ENCODE assay signal across 1 cellular context in the genomic region with DNA sequence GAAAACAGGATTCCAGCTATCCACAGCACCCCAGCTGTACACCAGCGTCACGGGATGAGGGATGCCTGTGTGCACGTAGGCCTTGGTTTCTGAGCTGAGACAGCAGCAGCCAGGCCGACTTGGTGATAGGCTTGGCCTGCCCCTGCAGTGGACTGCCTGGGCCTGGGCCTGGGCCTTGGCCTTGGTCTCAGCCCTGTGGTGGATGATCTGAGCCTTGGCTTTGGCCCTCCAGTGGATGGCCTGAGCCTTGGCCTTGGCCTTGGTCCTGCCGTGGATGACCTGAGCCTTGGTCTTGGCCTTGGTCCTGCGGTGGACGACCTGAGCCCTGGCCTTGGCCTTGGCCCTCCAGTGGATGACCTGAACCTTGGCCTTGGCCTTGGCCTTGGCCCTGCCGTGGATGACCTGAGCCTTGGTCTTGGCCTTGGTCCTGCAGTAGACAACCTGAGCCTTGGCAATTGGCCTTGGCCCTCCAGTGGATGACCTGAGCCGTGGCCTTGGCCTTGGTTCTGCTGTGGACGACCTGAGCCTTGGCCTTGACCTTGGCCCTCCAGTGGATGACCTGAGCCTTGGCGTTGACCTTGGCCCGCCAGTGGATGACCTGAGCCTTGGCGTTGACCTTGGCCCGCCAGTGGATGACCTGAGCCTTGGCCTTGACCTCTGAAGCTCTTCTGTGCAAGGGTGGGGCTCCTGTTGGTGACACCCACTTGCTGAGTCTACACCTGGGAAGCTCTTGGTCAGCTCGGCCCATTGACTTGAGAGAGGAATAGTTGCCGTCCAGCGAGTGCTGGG.
TF ChIP-seq lines count a peak whose summit lies in the region.

No MANE protein-coding gene starts in this region.

TF ChIP-seq in K562, 482 proteins besides CTCF, POLR2A, EP300 and RAD21 (continued from another document):
- TF ChIP-seq, protein P1, sequence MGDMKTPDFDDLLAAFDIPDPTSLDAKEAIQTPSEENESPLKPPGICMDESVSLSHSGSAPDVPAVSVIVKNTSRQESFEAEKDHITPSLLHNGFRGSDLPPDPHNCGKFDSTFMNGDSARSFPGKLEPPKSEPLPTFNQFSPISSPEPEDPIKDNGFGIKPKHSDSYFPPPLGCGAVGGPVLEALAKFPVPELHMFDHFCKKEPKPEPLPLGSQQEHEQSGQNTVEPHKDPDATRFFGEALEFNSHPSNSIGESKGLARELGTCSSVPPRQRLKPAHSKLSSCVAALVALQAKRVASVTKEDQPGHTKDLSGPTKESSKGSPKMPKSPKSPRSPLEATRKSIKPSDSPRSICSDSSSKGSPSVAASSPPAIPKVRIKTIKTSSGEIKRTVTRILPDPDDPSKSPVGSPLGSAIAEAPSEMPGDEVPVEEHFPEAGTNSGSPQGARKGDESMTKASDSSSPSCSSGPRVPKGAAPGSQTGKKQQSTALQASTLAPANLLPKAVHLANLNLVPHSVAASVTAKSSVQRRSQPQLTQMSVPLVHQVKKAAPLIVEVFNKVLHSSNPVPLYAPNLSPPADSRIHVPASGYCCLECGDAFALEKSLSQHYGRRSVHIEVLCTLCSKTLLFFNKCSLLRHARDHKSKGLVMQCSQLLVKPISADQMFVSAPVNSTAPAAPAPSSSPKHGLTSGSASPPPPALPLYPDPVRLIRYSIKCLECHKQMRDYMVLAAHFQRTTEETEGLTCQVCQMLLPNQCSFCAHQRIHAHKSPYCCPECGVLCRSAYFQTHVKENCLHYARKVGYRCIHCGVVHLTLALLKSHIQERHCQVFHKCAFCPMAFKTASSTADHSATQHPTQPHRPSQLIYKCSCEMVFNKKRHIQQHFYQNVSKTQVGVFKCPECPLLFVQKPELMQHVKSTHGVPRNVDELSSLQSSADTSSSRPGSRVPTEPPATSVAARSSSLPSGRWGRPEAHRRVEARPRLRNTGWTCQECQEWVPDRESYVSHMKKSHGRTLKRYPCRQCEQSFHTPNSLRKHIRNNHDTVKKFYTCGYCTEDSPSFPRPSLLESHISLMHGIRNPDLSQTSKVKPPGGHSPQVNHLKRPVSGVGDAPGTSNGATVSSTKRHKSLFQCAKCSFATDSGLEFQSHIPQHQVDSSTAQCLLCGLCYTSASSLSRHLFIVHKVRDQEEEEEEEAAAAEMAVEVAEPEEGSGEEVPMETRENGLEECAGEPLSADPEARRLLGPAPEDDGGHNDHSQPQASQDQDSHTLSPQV (IDR thresholded peaks at IDR 0.05): 0 out of 2 replicates have a peak, but pooled peaks have one; percentile 19
- no peak for TF ChIP-seq MTF1 (CRISPR knock-in tag; IDR thresholded peaks at IDR 0.05; ENCODE audit: borderline replicate concordance)
- peak; percentile 70; the same call in 1 of the 2 replicates for TF ChIP-seq SMAD4 (CRISPR knock-in tag; conservative IDR thresholded peaks at IDR 0.05)
- TF ChIP-seq ZNF224 (CRISPR knock-in tag; IDR thresholded peaks at IDR 0.05): no peak
- TF ChIP-seq, protein P2, sequence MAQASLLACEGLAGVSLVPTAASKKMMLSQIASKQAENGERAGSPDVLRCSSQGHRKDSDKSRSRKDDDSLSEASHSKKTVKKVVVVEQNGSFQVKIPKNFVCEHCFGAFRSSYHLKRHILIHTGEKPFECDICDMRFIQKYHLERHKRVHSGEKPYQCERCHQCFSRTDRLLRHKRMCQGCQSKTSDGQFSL (CRISPR knock-in tag; IDR thresholded peaks at IDR 0.05): 0 out of 2 replicates have a peak, but pooled peaks have one; percentile 34
- TF ChIP-seq, protein P2 (tag; IDR thresholded peaks at IDR 0.05): no peak
- peak; percentile 76 for TF ChIP-seq NR2C1 (IDR thresholded peaks at IDR 0.05)
- peak; percentile 89 for TF ChIP-seq NR2C1 (tag; IDR thresholded peaks at IDR 0.05)
- TF ChIP-seq, protein P3, sequence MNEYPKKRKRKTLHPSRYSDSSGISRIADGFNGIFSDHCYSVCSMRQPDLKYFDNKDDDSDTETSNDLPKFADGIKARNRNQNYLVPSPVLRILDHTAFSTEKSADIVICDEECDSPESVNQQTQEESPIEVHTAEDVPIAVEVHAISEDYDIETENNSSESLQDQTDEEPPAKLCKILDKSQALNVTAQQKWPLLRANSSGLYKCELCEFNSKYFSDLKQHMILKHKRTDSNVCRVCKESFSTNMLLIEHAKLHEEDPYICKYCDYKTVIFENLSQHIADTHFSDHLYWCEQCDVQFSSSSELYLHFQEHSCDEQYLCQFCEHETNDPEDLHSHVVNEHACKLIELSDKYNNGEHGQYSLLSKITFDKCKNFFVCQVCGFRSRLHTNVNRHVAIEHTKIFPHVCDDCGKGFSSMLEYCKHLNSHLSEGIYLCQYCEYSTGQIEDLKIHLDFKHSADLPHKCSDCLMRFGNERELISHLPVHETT (CRISPR knock-in tag; conservative IDR thresholded peaks at IDR 0.05 in 1 of 2, IDR thresholded peaks at IDR 0.05 in 1 of 2): 0 out of 4 replicates have a peak, but pooled peaks of 1 of the 2 experiments have one; percentile 13
- TF ChIP-seq FOSL1 (tag; conservative IDR thresholded peaks at IDR 0.05): peak; percentile 13; the same call in 1 of the 2 replicates
- 0 out of 2 replicates have a peak, but pooled peaks have one; percentile 21 for TF ChIP-seq ZNF644 (tag; IDR thresholded peaks at IDR 0.05; ENCODE audit: low read depth)
- TF ChIP-seq, protein P4, sequence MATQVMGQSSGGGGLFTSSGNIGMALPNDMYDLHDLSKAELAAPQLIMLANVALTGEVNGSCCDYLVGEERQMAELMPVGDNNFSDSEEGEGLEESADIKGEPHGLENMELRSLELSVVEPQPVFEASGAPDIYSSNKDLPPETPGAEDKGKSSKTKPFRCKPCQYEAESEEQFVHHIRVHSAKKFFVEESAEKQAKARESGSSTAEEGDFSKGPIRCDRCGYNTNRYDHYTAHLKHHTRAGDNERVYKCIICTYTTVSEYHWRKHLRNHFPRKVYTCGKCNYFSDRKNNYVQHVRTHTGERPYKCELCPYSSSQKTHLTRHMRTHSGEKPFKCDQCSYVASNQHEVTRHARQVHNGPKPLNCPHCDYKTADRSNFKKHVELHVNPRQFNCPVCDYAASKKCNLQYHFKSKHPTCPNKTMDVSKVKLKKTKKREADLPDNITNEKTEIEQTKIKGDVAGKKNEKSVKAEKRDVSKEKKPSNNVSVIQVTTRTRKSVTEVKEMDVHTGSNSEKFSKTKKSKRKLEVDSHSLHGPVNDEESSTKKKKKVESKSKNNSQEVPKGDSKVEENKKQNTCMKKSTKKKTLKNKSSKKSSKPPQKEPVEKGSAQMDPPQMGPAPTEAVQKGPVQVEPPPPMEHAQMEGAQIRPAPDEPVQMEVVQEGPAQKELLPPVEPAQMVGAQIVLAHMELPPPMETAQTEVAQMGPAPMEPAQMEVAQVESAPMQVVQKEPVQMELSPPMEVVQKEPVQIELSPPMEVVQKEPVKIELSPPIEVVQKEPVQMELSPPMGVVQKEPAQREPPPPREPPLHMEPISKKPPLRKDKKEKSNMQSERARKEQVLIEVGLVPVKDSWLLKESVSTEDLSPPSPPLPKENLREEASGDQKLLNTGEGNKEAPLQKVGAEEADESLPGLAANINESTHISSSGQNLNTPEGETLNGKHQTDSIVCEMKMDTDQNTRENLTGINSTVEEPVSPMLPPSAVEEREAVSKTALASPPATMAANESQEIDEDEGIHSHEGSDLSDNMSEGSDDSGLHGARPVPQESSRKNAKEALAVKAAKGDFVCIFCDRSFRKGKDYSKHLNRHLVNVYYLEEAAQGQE (CRISPR knock-in tag; IDR thresholded peaks at IDR 0.05; ENCODE audit: low read depth): no peak
- peak; percentile 83 for TF ChIP-seq EHMT2 (IDR thresholded peaks at IDR 0.05)
- TF ChIP-seq NR2C2 (CRISPR knock-in tag; IDR thresholded peaks at IDR 0.05): no peak
- TF ChIP-seq NR2C2 (tag; IDR thresholded peaks at IDR 0.05): peak; percentile 81
- TF ChIP-seq, protein P5, sequence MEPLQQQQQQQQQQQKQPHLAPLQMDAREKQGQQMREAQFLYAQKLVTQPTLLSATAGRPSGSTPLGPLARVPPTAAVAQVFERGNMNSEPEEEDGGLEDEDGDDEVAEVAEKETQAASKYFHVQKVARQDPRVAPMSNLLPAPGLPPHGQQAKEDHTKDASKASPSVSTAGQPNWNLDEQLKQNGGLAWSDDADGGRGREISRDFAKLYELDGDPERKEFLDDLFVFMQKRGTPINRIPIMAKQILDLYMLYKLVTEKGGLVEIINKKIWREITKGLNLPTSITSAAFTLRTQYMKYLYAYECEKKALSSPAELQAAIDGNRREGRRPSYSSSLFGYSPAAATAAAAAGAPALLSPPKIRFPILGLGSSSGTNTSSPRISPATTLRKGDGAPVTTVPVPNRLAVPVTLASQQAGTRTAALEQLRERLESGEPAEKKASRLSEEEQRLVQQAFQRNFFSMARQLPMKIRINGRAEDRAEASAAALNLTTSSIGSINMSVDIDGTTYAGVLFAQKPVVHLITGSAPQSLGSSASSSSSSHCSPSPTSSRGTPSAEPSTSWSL (CRISPR knock-in tag; IDR thresholded peaks at IDR 0.05; ENCODE audit: borderline replicate concordance): no peak
- TF ChIP-seq, protein P6, sequence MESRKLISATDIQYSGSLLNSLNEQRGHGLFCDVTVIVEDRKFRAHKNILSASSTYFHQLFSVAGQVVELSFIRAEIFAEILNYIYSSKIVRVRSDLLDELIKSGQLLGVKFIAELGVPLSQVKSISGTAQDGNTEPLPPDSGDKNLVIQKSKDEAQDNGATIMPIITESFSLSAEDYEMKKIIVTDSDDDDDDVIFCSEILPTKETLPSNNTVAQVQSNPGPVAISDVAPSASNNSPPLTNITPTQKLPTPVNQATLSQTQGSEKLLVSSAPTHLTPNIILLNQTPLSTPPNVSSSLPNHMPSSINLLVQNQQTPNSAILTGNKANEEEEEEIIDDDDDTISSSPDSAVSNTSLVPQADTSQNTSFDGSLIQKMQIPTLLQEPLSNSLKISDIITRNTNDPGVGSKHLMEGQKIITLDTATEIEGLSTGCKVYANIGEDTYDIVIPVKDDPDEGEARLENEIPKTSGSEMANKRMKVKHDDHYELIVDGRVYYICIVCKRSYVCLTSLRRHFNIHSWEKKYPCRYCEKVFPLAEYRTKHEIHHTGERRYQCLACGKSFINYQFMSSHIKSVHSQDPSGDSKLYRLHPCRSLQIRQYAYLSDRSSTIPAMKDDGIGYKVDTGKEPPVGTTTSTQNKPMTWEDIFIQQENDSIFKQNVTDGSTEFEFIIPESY (CRISPR knock-in tag; IDR thresholded peaks at IDR 0.05): peak; percentile 95
- TF ChIP-seq, protein P7, sequence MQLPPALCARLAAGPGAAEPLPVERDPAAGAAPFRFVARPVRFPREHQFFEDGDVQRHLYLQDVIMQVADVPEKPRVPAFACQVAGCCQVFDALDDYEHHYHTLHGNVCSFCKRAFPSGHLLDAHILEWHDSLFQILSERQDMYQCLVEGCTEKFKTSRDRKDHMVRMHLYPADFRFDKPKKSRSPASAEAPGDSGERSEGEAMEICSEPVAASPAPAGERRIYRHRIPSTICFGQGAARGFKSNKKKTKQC (CRISPR knock-in tag; IDR thresholded peaks at IDR 0.05): peak; percentile 32; the same call in 1 of the 2 replicates
- TF ChIP-seq CREB1 (IDR thresholded peaks at IDR 0.05): no peak
- TF ChIP-seq CREB1 (CRISPR knock-in tag; IDR thresholded peaks at IDR 0.05): 0 out of 2 replicates have a peak, but pooled peaks have one; percentile 16
- TF ChIP-seq KLF13 (tag; IDR thresholded peaks at IDR 0.05; ENCODE audit: borderline replicate concordance, low read depth): no peak
- no peak for TF ChIP-seq JUND (IDR thresholded peaks at IDR 0.05; ENCODE audit: borderline replicate concordance, low read depth, low read length)
- TF ChIP-seq JUND (tag; IDR thresholded peaks at IDR 0.05; ENCODE audit: borderline replicate concordance, low read depth, low read length): peak; percentile 31; the same call in 1 of the 3 replicates
- peak; percentile 73 for TF ChIP-seq ZFX (CRISPR knock-in tag; IDR thresholded peaks at IDR 0.05)
- TF ChIP-seq, protein P8, sequence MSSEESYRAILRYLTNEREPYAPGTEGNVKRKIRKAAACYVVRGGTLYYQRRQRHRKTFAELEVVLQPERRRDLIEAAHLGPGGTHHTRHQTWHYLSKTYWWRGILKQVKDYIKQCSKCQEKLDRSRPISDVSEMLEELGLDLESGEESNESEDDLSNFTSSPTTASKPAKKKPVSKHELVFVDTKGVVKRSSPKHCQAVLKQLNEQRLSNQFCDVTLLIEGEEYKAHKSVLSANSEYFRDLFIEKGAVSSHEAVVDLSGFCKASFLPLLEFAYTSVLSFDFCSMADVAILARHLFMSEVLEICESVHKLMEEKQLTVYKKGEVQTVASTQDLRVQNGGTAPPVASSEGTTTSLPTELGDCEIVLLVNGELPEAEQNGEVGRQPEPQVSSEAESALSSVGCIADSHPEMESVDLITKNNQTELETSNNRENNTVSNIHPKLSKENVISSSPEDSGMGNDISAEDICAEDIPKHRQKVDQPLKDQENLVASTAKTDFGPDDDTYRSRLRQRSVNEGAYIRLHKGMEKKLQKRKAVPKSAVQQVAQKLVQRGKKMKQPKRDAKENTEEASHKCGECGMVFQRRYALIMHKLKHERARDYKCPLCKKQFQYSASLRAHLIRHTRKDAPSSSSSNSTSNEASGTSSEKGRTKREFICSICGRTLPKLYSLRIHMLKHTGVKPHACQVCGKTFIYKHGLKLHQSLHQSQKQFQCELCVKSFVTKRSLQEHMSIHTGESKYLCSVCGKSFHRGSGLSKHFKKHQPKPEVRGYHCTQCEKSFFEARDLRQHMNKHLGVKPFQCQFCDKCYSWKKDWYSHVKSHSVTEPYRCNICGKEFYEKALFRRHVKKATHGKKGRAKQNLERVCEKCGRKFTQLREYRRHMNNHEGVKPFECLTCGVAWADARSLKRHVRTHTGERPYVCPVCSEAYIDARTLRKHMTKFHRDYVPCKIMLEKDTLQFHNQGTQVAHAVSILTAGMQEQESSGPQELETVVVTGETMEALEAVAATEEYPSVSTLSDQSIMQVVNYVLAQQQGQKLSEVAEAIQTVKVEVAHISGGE (CRISPR knock-in tag; IDR thresholded peaks at IDR 0.05): 0 out of 6 replicates have a peak, but pooled peaks of 1 of the 3 experiments have one; percentile 14
- 0 out of 2 replicates have a peak, but pooled peaks have one; percentile 25 for TF ChIP-seq HDAC8 (tag; IDR thresholded peaks at IDR 0.05)
- TF ChIP-seq ESRRA (IDR thresholded peaks at IDR 0.05; ENCODE audit: borderline replicate concordance, low read depth): peak; percentile 98; the same call in 1 of the 2 replicates
- TF ChIP-seq PRMT5 (CRISPR knock-in tag; IDR thresholded peaks at IDR 0.05): no peak
- TF ChIP-seq, protein P9, sequence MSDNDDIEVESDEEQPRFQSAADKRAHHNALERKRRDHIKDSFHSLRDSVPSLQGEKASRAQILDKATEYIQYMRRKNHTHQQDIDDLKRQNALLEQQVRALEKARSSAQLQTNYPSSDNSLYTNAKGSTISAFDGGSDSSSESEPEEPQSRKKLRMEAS (CRISPR knock-in tag; IDR thresholded peaks at IDR 0.05): peak; percentile 22; the same call in 1 of the 2 replicates
- no peak for TF ChIP-seq FOXP1 (CRISPR knock-in tag; IDR thresholded peaks at IDR 0.05)
- 0 out of 2 replicates have a peak, but pooled peaks have one; percentile 26 for TF ChIP-seq CXXC5 (CRISPR knock-in tag; IDR thresholded peaks at IDR 0.05)
- TF ChIP-seq CBFB (CRISPR knock-in tag; IDR thresholded peaks at IDR 0.05): peak; percentile 66; the same call in 1 of the 2 replicates
- TF ChIP-seq GABPB2 (CRISPR knock-in tag; conservative IDR thresholded peaks at IDR 0.05): no peak
- TF ChIP-seq TGIF2 (CRISPR knock-in tag; IDR thresholded peaks at IDR 0.05): no peak
- TF ChIP-seq HDGF (IDR thresholded peaks at IDR 0.05): no peak
- TF ChIP-seq RBFOX2 (IDR thresholded peaks at IDR 0.05; ENCODE audit: low read depth, low read length): peak; percentile 53; the same call in 1 of the 2 replicates
- TF ChIP-seq NCOA6 (IDR thresholded peaks at IDR 0.05): no peak
- no peak for TF ChIP-seq SUPT5H (IDR thresholded peaks at IDR 0.05)
